Comparison of ENCODE assay signal across 8 cellular contexts in genomic region chr7:101947899-101948298, GRCh38.
A peak's percentile ranks its signal among the peaks of the same experiment; 100 is the strongest.
DNase-seq lines count a peak whose midpoint lies in the region; TF ChIP-seq lines count a peak whose summit lies in the region.

No MANE protein-coding gene starts in this region.

- no peak overlapping the region for H3K4me3 Mint-ChIP-seq in MCF 10A (ENCODE audit: unreplicated experiment)

- H3K27ac Mint-ChIP-seq in MCF 10A (ENCODE audit: low read depth, unreplicated experiment): no peak overlapping the region

- peaks cover 16% of the 10 kb centered on the region for H3K4me1 Mint-ChIP-seq in MCF 10A (ENCODE audit: insufficient read depth, unreplicated experiment)

- H3K36me3 ChIP-seq in endocrine pancreas (ENCODE audit: control insufficient read depth, insufficient read depth, low read length) (no peaks in the 10 kb centered on the region), ovary (no peaks in the 10 kb centered on the region)

- H3K36me3 Mint-ChIP-seq in MCF 10A (ENCODE audit: insufficient read depth, unreplicated experiment): no peaks in the 10 kb centered on the region

- DNase-seq in GM03348 (ENCODE audit: low spot score): peak; percentile 26
- peak; percentile 74 for DNase-seq in NCI-H774 (lab: John Stamatoyannopoulos, UW)
- DNase-seq in ovary: peak; percentile 74 to 84 (median 78)
- DNase-seq in DMS53 (lab: John Stamatoyannopoulos, UW): no peak
- DNase-seq in activated CD4-positive, alpha-beta T cell treated with anti-CD3 and anti-CD28 coated beads, Interleukin-2, amount 50 U/mL, for 48 hours: no peak
- no peak for DNase-seq in stimulated activated CD4-positive, alpha-beta T cell treated with anti-CD3 and anti-CD28 coated beads, Interleukin-4, amount 100 ng/mL, for 4 hours
- no peak for DNase-seq in MCF 10A (ENCODE audit: unreplicated experiment)

- H3K27me3 ChIP-seq in endocrine pancreas (ENCODE audit: control insufficient read depth, insufficient read depth, low read length): no peaks in the 10 kb centered on the region
- H3K27me3 ChIP-seq in ovary: no peaks in the 10 kb centered on the region

- BruUV-seq in MCF 10A (replicated peaks; lab: Mats Ljungman, UMichigan): no TSS peak

- peak overlapping the region in 1 of 2 donors; percentile 37 for H3K27ac ChIP-seq in ovary

- intact Hi-C loops in ovary (cut with DNase I) (loop anchor here in 2 of 4 donors (10.0 kb wide), 2 partner anchors 133 to 167 kb away; partner anchors contain the start of gene CUX1 (in 1 of the 2)), MCF 10A (cut with micrococcal nuclease) (no loop called here)

- WGBS in ovary, 3 donors: 17 to 18% (median 17%) methylated on average over 10 of the region's 10 CpGs

- no peaks in the 10 kb centered on the region for H3K9me3 Mint-ChIP-seq in MCF 10A (ENCODE audit: unreplicated experiment)

- peak overlapping the region; percentile 67 for H3K4me3 ChIP-seq in endocrine pancreas (ENCODE audit: control insufficient read depth, insufficient read depth, low read length)
- H3K4me3 ChIP-seq in ovary: no peak overlapping the region

- no peaks in the 10 kb centered on the region for H3K27me3 Mint-ChIP-seq in MCF 10A (ENCODE audit: insufficient read depth, unreplicated experiment)

- no peak for TF ChIP-seq POLR2A in ovary (IDR thresholded peaks at IDR 0.05)

- POLR2A ChIA-PET in MCF 10A (lab: Yijun Ruan, JAX): no interaction called here

- CTCF ChIA-PET in MCF 10A (lab: Yijun Ruan, JAX): no interaction called here

- H3K4me1 ChIP-seq in endocrine pancreas (ENCODE audit: control insufficient read depth, insufficient read depth, low read length): peaks cover 5% of the 10 kb centered on the region
- peaks cover 6% of the 10 kb centered on the region for H3K4me1 ChIP-seq in ovary (ENCODE audit: insufficient read depth)

- no peak for TF ChIP-seq EP300 in ovary (IDR thresholded peaks at IDR 0.05)

- no peak overlapping the region for H3K9ac ChIP-seq in endocrine pancreas (ENCODE audit: control insufficient read depth, insufficient read depth, low read length)

- TF ChIP-seq CTCF in ovary (IDR thresholded peaks at IDR 0.05) (no peak), MCF 10A (IDR thresholded peaks at IDR 0.05; ENCODE audit: unreplicated experiment) (no peak)

- H3K9me3 ChIP-seq in endocrine pancreas (ENCODE audit: control insufficient read depth, low read length): no peaks in the 10 kb centered on the region
- H3K9me3 ChIP-seq in ovary: no peaks in the 10 kb centered on the region

Comparison
In these comparisons a context has a peak if more than half of its experiments do, and no peak if none do; other contexts are left out.
1. DNase-seq: peak in GM03348 (single experiment), NCI-H774 (single experiment) and ovary (5 of 5); none in DMS53 (single experiment), activated CD4-positive, alpha-beta T cell treated with anti-CD3 and anti-CD28 coated beads, Interleukin-2, amount 50 U/mL, for 48 hours (0 of 2), stimulated activated CD4-positive, alpha-beta T cell treated with anti-CD3 and anti-CD28 coated beads, Interleukin-4, amount 100 ng/mL, for 4 hours (0 of 2) and MCF 10A (single experiment).